In the genomic region with DNA sequence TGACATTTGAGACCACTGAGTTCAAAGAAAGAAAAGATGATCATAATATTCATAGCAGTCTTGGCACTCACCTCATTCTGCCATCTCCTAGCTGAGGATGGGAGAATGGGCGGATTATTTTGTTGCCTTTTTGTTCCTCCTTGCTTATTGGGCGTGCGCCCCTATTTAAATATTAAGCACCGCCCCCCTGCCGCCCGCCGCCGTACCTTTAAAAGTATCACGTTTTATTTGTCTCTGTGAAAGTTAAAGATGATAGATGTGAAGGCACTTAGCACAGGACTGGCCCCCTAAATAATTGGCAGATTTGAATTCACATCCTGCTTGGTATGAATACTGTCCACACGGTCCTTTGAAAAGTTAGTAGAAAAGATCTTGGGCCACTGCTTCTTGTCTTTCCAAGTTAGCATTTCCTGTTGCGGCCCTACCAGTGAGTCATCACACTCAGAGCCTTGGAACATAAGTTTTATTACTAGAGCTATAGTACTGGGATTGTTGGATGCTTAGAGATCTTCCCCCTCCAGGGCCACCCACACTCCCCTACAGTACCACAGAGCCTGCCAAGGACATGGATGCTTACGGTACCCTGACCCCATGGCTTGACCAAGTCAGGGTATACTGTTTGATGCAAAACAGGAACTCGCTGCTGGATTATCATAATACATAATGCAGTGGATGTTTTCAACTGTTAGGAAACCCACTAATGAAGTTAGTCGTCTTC, we compare ENCODE assay signal across 8 cellular contexts. TPM values are rescaled to one million over a fixed set of nuclear protein-coding genes. Genes with fewer than 3 reads are reported as not detected.
DNase-seq lines count a peak whose midpoint lies in the region; ATAC-seq and TF ChIP-seq lines count a peak whose summit lies in the region.
"Not testable (repeated sequence)": the region's sequence is repeated elsewhere in the genome, so short reads cannot be mapped to it uniquely, and the experiment has no call there.

No MANE protein-coding gene starts in this region.

- H3K27ac Mint-ChIP-seq in CD4-positive, alpha-beta T cell: peak overlapping the region; percentile 8
- H3K27ac Mint-ChIP-seq in dendritic cell treated with granulocyte-macrophage colony-stimulating factor and Interleukin-4, amounts not matched to agents 40 ng/mL and 50 ng/mL, for 4 days: peak overlapping the region; percentile 41
- H3K27ac Mint-ChIP-seq in type B pancreatic cell: peak overlapping the region; percentile 17

- POLR2A ChIA-PET in CD4-positive, alpha-beta T cell (lab: Charles Lee): not testable (repeated sequence)

- H3K4me3 Mint-ChIP-seq in CD4-positive, alpha-beta T cell; dendritic cell treated with granulocyte-macrophage colony-stimulating factor and Interleukin-4, amounts not matched to agents 40 ng/mL and 50 ng/mL, for 4 days; type B pancreatic cell: not testable (repeated sequence)

- intact Hi-C loops in CD4-positive, alpha-beta T cell (cut with DNase I, micrococcal nuclease); dendritic cell treated with granulocyte-macrophage colony-stimulating factor and Interleukin-4, amounts not matched to agents 40 ng/mL and 50 ng/mL, for 4 days (cut with micrococcal nuclease); right lobe of liver (cut with DNase I); sciatic nerve (cut with DNase I): not testable (repeated sequence)

- DNase-seq in CD4-positive, alpha-beta T cell; right lobe of liver; sciatic nerve (ENCODE audit: low spot score); type B pancreatic cell (ENCODE audit: extremely low spot score, unreplicated experiment): not testable (repeated sequence)
- DNase-seq in LHCN-M2 (ENCODE audit: low read depth): peak; percentile 68
- peak; percentile 51 for DNase-seq in activated CD8-positive, alpha-beta memory T cell treated with anti-CD3 and anti-CD28 coated beads for 24 hours

- not testable (repeated sequence) for H3K4me3 ChIP-seq in gastroesophageal sphincter, right lobe of liver

- peaks cover 0 to 52% (median 0%) of the 10 kb centered on the region in 3 donors for H3K4me1 ChIP-seq in gastroesophageal sphincter
- H3K4me1 ChIP-seq in right lobe of liver: not testable (repeated sequence)

- H3K36me3 ChIP-seq in gastroesophageal sphincter (peaks cover 0 to 92% of the 10 kb centered on the region in 2 donors), right lobe of liver (peaks cover 0 to 87% (median 38%) of the 10 kb centered on the region in 4 donors)

- peaks cover 11% of the 10 kb centered on the region for H3K4me1 Mint-ChIP-seq in CD4-positive, alpha-beta T cell (ENCODE audit: low read depth)
- H3K4me1 Mint-ChIP-seq in dendritic cell treated with granulocyte-macrophage colony-stimulating factor and Interleukin-4, amounts not matched to agents 40 ng/mL and 50 ng/mL, for 4 days (ENCODE audit: low read depth): peaks cover 42% of the 10 kb centered on the region
- H3K4me1 Mint-ChIP-seq in type B pancreatic cell (ENCODE audit: unreplicated experiment): peaks cover 19% of the 10 kb centered on the region

- ATAC-seq in CD4-positive, alpha-beta T cell (ENCODE audit: poor library complexity): not testable (repeated sequence)
- ATAC-seq in gastroesophageal sphincter: peak; percentile 48
- peak; percentile 8 to 48 (median 26) for ATAC-seq in right lobe of liver
- ATAC-seq in sciatic nerve: peak; percentile 44

- H3K36me3 Mint-ChIP-seq in CD4-positive, alpha-beta T cell (ENCODE audit: low read depth): peaks cover 84% of the 10 kb centered on the region
- H3K36me3 Mint-ChIP-seq in dendritic cell treated with granulocyte-macrophage colony-stimulating factor and Interleukin-4, amounts not matched to agents 40 ng/mL and 50 ng/mL, for 4 days (ENCODE audit: low read depth): peaks cover 95% of the 10 kb centered on the region
- peaks cover 41% of the 10 kb centered on the region for H3K36me3 Mint-ChIP-seq in type B pancreatic cell

- not testable (repeated sequence) for TF ChIP-seq POLR2A in gastroesophageal sphincter (IDR thresholded peaks at IDR 0.05); right lobe of liver (IDR thresholded peaks at IDR 0.05)

- TF ChIP-seq EP300 in gastroesophageal sphincter (IDR thresholded peaks at IDR 0.05): not testable (repeated sequence)

- H3K27ac ChIP-seq in CD4-positive, alpha-beta T cell (ENCODE audit: low read depth, low read length); right lobe of liver: not testable (repeated sequence)
- H3K27ac ChIP-seq in gastroesophageal sphincter: peak overlapping the region in 2 of 4 donors; percentile 46 to 58

- H3K27me3 Mint-ChIP-seq in CD4-positive, alpha-beta T cell; dendritic cell treated with granulocyte-macrophage colony-stimulating factor and Interleukin-4, amounts not matched to agents 40 ng/mL and 50 ng/mL, for 4 days; type B pancreatic cell: not testable (repeated sequence)

- not testable (repeated sequence) for H3K9me3 ChIP-seq in CD4-positive, alpha-beta T cell (ENCODE audit: control insufficient read depth, low read length); gastroesophageal sphincter; right lobe of liver

- TF ChIP-seq CTCF in CD4-positive, alpha-beta T cell (IDR thresholded peaks at IDR 0.05); gastroesophageal sphincter (IDR thresholded peaks at IDR 0.05); right lobe of liver (IDR thresholded peaks at IDR 0.05); type B pancreatic cell (conservative IDR thresholded peaks at IDR 0.05): not testable (repeated sequence)

- 58 to 68% methylated on average over 10 to 14 of the region's 14 CpGs for WGBS in gastroesophageal sphincter (ENCODE audit: low coverage in 1 of 2), 2 donors
- WGBS in right lobe of liver (ENCODE audit: insufficient coverage, low coverage, low lambda C conversion rate, missing lambda C conversion rate): 81% methylated on average over 13 of the region's 14 CpGs

- H3K9me3 Mint-ChIP-seq in CD4-positive, alpha-beta T cell; dendritic cell treated with granulocyte-macrophage colony-stimulating factor and Interleukin-4, amounts not matched to agents 40 ng/mL and 50 ng/mL, for 4 days; type B pancreatic cell: not testable (repeated sequence)

- CTCF ChIA-PET in CD4-positive, alpha-beta T cell (lab: Charles Lee): not testable (repeated sequence)

- H3K27me3 ChIP-seq in CD4-positive, alpha-beta T cell (ENCODE audit: control insufficient read depth, insufficient read depth, low read length); gastroesophageal sphincter; right lobe of liver: not testable (repeated sequence)

RNA-seq across cellular contexts. Expression of a gene that starts 30.5 kb away (rescaled TPM):
- total RNA-seq in CD4-positive, alpha-beta T cell: 10 to 100 TPM; 23.1 to 24.3 TPM
- 84.2 and 116 TPM in 2 replicates for total RNA-seq in LHCN-M2 (2014; rRNA removed)
- polyA plus RNA-seq in LHCN-M2 (2012): 85.6 TPM
- 10 to 100 TPM; 40.9 to 77.5 (median 61.0) TPM for total RNA-seq in gastroesophageal sphincter
- 10 to 100 TPM; 14.7 to 30.0 (median 16.8) TPM for total RNA-seq in right lobe of liver
- 47.4 TPM for total RNA-seq in sciatic nerve
- total RNA-seq in type B pancreatic cell (ENCODE audit: low replicate concordance): 30.4 and 45.3 TPM in 2 replicates

RNA-seq across cellular contexts. Expression of a gene that starts 50.6 kb away (rescaled TPM):
- 10 to 100 TPM; 64.0 to 75.0 TPM for total RNA-seq in CD4-positive, alpha-beta T cell
- 44.2 and 49.1 TPM in 2 replicates for total RNA-seq in LHCN-M2 (2014; rRNA removed)
- 36.5 TPM for polyA plus RNA-seq in LHCN-M2 (2012)
- 10 to 100 TPM; 70.0 to 92.2 (median 87.6) TPM for total RNA-seq in gastroesophageal sphincter
- 100 to 1,000 TPM in 4 of 6 experiments, 10 to 100 TPM in 2; 78.8 to 144 (median 111) TPM for total RNA-seq in right lobe of liver
- 58.6 TPM for total RNA-seq in sciatic nerve
- 130 and 198 TPM in 2 replicates for total RNA-seq in type B pancreatic cell (ENCODE audit: low replicate concordance)
